Comparison of ENCODE assay signal across 9 cellular contexts in the genomic region with DNA sequence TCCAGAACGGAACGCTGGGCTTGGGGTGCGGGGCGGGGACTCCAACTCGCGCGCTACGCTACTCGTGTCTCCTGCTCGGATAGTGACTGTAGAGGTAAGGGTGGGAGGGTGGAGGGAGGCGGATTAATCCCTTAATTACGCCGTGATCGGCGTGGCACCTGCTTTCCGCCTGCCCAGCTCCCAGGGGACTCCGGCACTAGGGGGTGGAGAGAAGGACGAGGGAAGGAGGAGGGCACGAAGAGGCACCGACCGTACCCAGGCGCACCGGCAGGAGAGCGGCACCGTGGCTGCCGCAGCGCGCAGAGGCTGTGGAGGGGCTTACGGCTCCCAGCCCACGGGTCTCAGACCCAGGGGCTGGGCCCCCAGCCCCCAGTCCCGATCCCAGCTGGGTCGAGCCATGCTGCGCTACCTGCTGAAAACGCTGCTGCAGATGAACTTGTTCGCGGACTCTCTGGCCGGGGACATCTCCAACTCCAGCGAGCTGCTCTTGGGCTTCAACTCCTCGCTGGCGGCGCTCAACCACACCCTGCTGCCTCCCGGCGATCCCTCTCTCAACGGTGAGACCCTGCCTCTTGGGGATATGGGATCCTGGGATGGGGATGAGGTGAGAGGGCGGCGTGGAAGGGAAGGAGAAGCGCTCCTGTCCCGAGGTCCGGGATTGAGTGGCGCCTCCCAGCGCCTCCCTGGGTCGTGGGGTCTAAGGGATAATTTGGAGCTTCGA. TPM values are rescaled to one million over a fixed set of nuclear protein-coding genes. Genes with fewer than 3 reads are reported as not detected.
A peak's percentile ranks its signal among the peaks of the same experiment; 100 is the strongest.
DNase-seq lines count a peak whose midpoint lies in the region; ATAC-seq and TF ChIP-seq lines count a peak whose summit lies in the region.
"Had no signal": no experiment of that assay in that cellular context is flagged by ENCODE, and none has a peak within 500 bp of the region (broad histone marks: within the 10 kb centered on the region; RNA-seq: fewer than 3 reads in every experiment).

A gene with protein sequence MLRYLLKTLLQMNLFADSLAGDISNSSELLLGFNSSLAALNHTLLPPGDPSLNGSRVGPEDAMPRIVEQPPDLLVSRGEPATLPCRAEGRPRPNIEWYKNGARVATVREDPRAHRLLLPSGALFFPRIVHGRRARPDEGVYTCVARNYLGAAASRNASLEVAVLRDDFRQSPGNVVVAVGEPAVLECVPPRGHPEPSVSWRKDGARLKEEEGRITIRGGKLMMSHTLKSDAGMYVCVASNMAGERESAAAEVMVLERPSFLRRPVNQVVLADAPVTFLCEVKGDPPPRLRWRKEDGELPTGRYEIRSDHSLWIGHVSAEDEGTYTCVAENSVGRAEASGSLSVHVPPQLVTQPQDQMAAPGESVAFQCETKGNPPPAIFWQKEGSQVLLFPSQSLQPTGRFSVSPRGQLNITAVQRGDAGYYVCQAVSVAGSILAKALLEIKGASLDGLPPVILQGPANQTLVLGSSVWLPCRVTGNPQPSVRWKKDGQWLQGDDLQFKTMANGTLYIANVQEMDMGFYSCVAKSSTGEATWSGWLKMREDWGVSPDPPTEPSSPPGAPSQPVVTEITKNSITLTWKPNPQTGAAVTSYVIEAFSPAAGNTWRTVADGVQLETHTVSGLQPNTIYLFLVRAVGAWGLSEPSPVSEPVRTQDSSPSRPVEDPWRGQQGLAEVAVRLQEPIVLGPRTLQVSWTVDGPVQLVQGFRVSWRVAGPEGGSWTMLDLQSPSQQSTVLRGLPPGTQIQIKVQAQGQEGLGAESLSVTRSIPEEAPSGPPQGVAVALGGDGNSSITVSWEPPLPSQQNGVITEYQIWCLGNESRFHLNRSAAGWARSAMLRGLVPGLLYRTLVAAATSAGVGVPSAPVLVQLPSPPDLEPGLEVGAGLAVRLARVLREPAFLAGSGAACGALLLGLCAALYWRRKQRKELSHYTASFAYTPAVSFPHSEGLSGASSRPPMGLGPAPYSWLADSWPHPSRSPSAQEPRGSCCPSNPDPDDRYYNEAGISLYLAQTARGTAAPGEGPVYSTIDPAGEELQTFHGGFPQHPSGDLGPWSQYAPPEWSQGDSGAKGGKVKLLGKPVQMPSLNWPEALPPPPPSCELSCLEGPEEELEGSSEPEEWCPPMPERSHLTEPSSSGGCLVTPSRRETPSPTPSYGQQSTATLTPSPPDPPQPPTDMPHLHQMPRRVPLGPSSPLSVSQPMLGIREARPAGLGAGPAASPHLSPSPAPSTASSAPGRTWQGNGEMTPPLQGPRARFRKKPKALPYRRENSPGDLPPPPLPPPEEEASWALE (N-terminal part only) (plus strand): TSS at position 252 of the 721 bp plus-strand sequence. CDS start 146 bp downstream, at position 398.

- H4K20me1 ChIP-seq in GM23248 (ENCODE audit: insufficient read depth) (no peaks in the 10 kb centered on the region), fibroblast of lung (ENCODE audit: control insufficient read depth, extremely low read depth, insufficient read depth, low read length) (no peaks in the 10 kb centered on the region)

- 2 to 3% methylated on average over 43 to 53 of the region's 53 CpGs for WGBS in GM23248 (ENCODE audit: low coverage in 1 of 2, low lambda C conversion rate in 2 of 2, missing lambda C conversion rate in 2 of 2), 2 experiments
- WGBS in prostate gland: 2% methylated on average over 53 of the region's 53 CpGs

- intact Hi-C loops in prostate gland (cut with DNase I): no loop called here

- H3K27ac ChIP-seq in GM23248 (no peak within 1 kb of the TSS), fibroblast of lung (ENCODE audit: insufficient read depth, low read length) (no peak within 1 kb of the TSS), prostate gland (no peak within 1 kb of the TSS)

- H3K9me3 ChIP-seq in GM23248 (ENCODE audit: low read depth) (no peaks in the 10 kb centered on the region), fibroblast of lung (ENCODE audit: control insufficient read depth, insufficient read depth, low read depth, low read length) (no peaks in the 10 kb centered on the region), prostate gland (no peaks in the 10 kb centered on the region)

- H3K27me3 ChIP-seq in GM23248 (replicated peaks; ENCODE audit: insufficient read depth) (peaks cover 85% of the 10 kb centered on the region), fibroblast of lung (ENCODE audit: control insufficient read depth, insufficient read depth, low read length) (peaks cover 85% of the 10 kb centered on the region), prostate gland (replicated peaks; ENCODE audit: insufficient read depth) (peaks cover 33% of the 10 kb centered on the region)

- H3K36me3 ChIP-seq in GM23248 (ENCODE audit: low read depth) (no peaks in the 10 kb centered on the region), fibroblast of lung (ENCODE audit: control insufficient read depth, insufficient read depth, low read length) (no peaks in the 10 kb centered on the region), prostate gland (no peaks in the 10 kb centered on the region)

- in situ Hi-C loops in GM23248 (cut with MboI): loop anchor here (25.0 kb wide), 1 partner anchor 453 kb away; a partner anchor contains a TSS

- TF ChIP-seq CTCF in fibroblast of lung (conservative IDR thresholded peaks at IDR 0.05 in 1 of 2, IDR thresholded peaks at IDR 0.05 in 1 of 2; ENCODE audit: low read depth in 1 of 2, low read length in 2 of 2) (no peak), prostate gland (IDR thresholded peaks at IDR 0.05) (no peak)

- ATAC-seq in GM19397 (IDR thresholded peaks at IDR 0.05; ENCODE audit: unreplicated experiment) (no peak), GM18873 (IDR thresholded peaks at IDR 0.05; ENCODE audit: low FRiP score, unreplicated experiment) (no peak), GM19324 (IDR thresholded peaks at IDR 0.05; ENCODE audit: low FRiP score, unreplicated experiment) (no peak)

- peak within 1 kb of the TSS; percentile 53 for H3K4me3 ChIP-seq in GM23248
- peak within 1 kb of the TSS in 3 of 4 experiments; percentile 11 to 33 (median 27) for H3K4me3 ChIP-seq in fibroblast of lung (replicated peaks in 1 of 4; ENCODE audit: control extremely low read depth in 1 of 4, insufficient read depth in 1 of 4, low read depth in 3 of 4, low read length in 4 of 4)
- no peak within 1 kb of the TSS for H3K4me3 ChIP-seq in prostate gland

- no peak within 1 kb of the TSS for H3K9ac ChIP-seq in GM23248
- no peak within 1 kb of the TSS for H3K9ac ChIP-seq in fibroblast of lung (ENCODE audit: insufficient read depth, low read length)

- TF ChIP-seq POLR2A in prostate gland (IDR thresholded peaks at IDR 0.05): no peak

- 0 out of 2 replicates have a peak within 1 kb of the TSS, but pooled peaks have one; percentile 56 for H2AFZ ChIP-seq in GM23248
- no peak within 1 kb of the TSS for H2AFZ ChIP-seq in fibroblast of lung (ENCODE audit: low read length)

- H3F3A ChIP-seq in GM23248 (ENCODE audit: insufficient read depth): no peaks in the 10 kb centered on the region

- no peaks in the 10 kb centered on the region for H3K9me2 ChIP-seq in GM23248 (ENCODE audit: insufficient read depth)

- H3K4me2 ChIP-seq in GM23248 (ENCODE audit: unreplicated experiment) (peak within 1 kb of the TSS; percentile 63), fibroblast of lung (ENCODE audit: extremely low read depth, insufficient read depth, low read length) (peak within 1 kb of the TSS; percentile 15)

- H3K79me2 ChIP-seq in GM23248 (ENCODE audit: insufficient read depth) (no peaks in the 10 kb centered on the region), fibroblast of lung (ENCODE audit: control insufficient read depth, insufficient read depth, low read length) (no peaks in the 10 kb centered on the region)

- H3K4me1 ChIP-seq in GM23248 (ENCODE audit: insufficient read depth) (0 out of 2 replicates have a peak, but pooled peaks cover 10% of the 10 kb centered on the region), fibroblast of lung (ENCODE audit: control insufficient read depth, extremely low read depth, insufficient read depth, low read length) (peaks cover 2% of the 10 kb centered on the region), prostate gland (replicated peaks) (peaks cover 13% of the 10 kb centered on the region)

- DNase-seq in GM23248 (no peak), NCI-H82 treated with DMSO at 0.1 percent for 48 hours (lab: John Stamatoyannopoulos, UW; ENCODE audit: unreplicated experiment) (peak; percentile 13), fibroblast of lung (ENCODE audit: low read depth in 2 of 2) (peak; percentile 13 to 15), prostate gland (ENCODE audit: low spot score) (no peak), COLO829 (ENCODE audit: low spot score) (no peak)
- DNase-seq: SHP77 treated with DMSO at 0.1 percent for 48 hours had no signal

RNA-seq across cellular contexts. Expression of the gene that starts here (rescaled TPM):
- total RNA-seq in GM23248 (2014; rRNA removed; shearing (Covaris generic)): 10.5 and 12.1 TPM in 2 replicates
- polyA plus RNA-seq in GM23248 (2016; fragmentation: Nextera tagmentation; extraction: Ambion mirVana): 9.9 and 12.1 TPM in 2 replicates
- total RNA-seq in fibroblast of lung: 11.6 and 25.4 TPM in 2 replicates
- 7.2 and 8.8 TPM in 2 replicates for polyA plus RNA-seq in fibroblast of lung
- 11.2 and 13.3 TPM in 2 replicates for polyA plus RNA-seq in fibroblast of lung (2012)
- 11.7 and 14.9 TPM in 2 replicates for polyA minus RNA-seq in fibroblast of lung (ENCODE audit: low replicate concordance)
- total RNA-seq in prostate gland: 10 to 100 TPM; 18.0 to 30.6 TPM

Comparison
In these comparisons a context has a peak if more than half of its experiments do, and no peak if none do; other contexts are left out.
1. DNase-seq: peak in NCI-H82 treated with DMSO at 0.1 percent for 48 hours (single experiment) and fibroblast of lung (2 of 2); none in GM23248 (single experiment), prostate gland (single experiment) and COLO829 (single experiment).
2. H3K4me3 ChIP-seq: peak in GM23248 (single experiment) and fibroblast of lung (3 of 4); none in prostate gland (0 of 2).